In the genomic region with DNA sequence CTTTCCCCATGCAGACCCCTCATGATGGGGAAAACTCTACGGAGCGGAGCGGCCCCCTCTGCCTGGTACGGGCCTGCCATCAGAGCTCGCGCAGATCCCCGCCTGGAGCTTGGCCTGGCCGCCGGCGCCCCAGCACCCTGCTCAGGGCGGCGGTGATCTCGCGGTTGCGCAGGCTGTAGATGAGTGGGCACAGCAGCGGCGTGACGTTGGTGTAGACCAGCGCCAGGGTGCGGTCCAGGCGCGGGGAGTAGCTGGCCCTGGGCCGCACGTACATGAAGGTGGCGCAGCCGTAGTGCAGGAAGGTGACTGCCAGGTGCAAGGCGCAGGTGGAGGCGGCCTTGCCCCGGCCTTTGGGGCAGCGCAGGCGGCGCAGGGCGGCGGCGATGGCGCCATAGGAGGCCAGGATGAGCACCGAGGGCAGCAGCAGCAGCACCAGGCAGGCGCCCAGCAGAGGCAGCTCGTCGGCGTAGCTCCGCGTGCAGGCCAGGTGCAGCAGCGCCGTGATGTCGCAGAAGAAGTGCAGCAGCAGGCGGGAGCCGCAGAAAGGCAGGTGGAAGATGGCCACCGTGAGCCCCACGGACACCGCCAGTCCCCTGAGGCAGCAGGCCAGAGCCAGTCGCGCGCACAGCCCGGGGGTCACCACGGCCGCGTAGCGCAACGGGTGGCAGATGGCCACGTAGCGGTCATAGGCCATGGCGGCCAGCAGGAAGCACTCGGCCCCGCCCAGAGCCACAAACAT, we compare ENCODE assay signal across 1 cellular context.
TF ChIP-seq lines count a peak whose summit lies in the region.

No MANE protein-coding gene starts in this region.

TF ChIP-seq in H1, 55 proteins besides CTCF, POLR2A, EP300 and RAD21:
- TF ChIP-seq SAP30 (IDR thresholded peaks at IDR 0.05; ENCODE audit: insufficient read depth, insufficient replicate concordance, low read length) (no peak), SIX5 (IDR thresholded peaks at IDR 0.05; ENCODE audit: low read depth, low read length) (no peak), MAFK (IDR thresholded peaks at IDR 0.05; ENCODE audit: low read depth, low read length) (no peak), BCL11A (IDR thresholded peaks at IDR 0.05; ENCODE audit: low read depth in 2 of 2, low read length in 2 of 2) (no peak), HDAC6 (IDR thresholded peaks at IDR 0.05; ENCODE audit: low read depth, low read length) (no peak), NANOG (IDR thresholded peaks at IDR 0.05; ENCODE audit: insufficient read depth, low read depth, low read length, poor library complexity, severe bottlenecking) (no peak), TBP (IDR thresholded peaks at IDR 0.05; ENCODE audit: low read depth, low read length) (no peak)
- TF ChIP-seq, protein P1, sequence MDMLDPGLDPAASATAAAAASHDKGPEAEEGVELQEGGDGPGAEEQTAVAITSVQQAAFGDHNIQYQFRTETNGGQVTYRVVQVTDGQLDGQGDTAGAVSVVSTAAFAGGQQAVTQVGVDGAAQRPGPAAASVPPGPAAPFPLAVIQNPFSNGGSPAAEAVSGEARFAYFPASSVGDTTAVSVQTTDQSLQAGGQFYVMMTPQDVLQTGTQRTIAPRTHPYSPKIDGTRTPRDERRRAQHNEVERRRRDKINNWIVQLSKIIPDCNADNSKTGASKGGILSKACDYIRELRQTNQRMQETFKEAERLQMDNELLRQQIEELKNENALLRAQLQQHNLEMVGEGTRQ (IDR thresholded peaks at IDR 0.05; ENCODE audit: low read length): no peak
